Comparison of ENCODE assay signal across 17 cellular contexts in the genomic region with DNA sequence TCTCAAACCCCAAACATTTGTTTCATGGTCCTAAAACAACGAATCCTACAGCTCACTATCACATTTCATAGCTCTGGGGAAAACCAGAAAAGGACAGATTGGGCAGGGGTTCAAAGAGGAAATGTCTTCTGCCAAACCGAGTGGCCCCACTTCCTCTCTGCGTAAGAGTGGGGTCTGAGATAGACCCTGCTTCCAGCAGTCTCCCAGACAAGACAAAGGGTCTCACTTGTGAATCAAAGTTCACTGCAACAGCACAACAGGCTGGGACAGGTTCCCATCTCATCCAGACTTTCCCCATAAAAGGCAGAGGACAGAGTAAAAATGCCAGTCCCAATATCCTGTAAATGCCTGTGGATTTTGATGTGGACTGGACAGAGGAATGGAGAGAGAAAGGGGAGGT.
DNase-seq lines count a peak whose midpoint lies in the region; ATAC-seq, FAIRE-seq and TF ChIP-seq lines count a peak whose summit lies in the region.
"Had no signal": no experiment of that assay in that cellular context is flagged by ENCODE, and none has a peak within 500 bp of the region (broad histone marks: within the 10 kb centered on the region; RNA-seq: fewer than 3 reads in every experiment).

No MANE protein-coding gene starts in this region.

- H3K27me3 ChIP-seq in keratinocyte (ENCODE audit: control insufficient read depth, extremely low read depth, insufficient read depth, low read length) = no peaks in the 10 kb centered on the region
- H3K27me3 ChIP-seq: SJSA1 had no signal

- H4K20me1 ChIP-seq in OCI-LY7 (ENCODE audit: insufficient read depth, low read length) = no peaks in the 10 kb centered on the region
- H4K20me1 ChIP-seq in keratinocyte (ENCODE audit: control insufficient read depth, extremely low read depth, insufficient read depth, low read length) = no peaks in the 10 kb centered on the region

- intact Hi-C loops in OCI-LY7 (cut with micrococcal nuclease; ENCODE audit: unreplicated experiment) = loop anchor here (10.0 kb wide), 1 partner anchor 180 kb away; no protein-coding TSS in a partner anchor

- peak overlapping the region; percentile 78 for H2AFZ ChIP-seq in OCI-LY7 (ENCODE audit: low read length)
- H2AFZ ChIP-seq in keratinocyte (ENCODE audit: control insufficient read depth, low read length) = peak overlapping the region; percentile 40

- ATAC-seq in stimulated activated naive B cell treated with anti-CD40 and anti-IgM and Interleukin-4, amounts not matched to agents 10 μg/mL and 1 μg/mL and 100 μg/mL, for 72 hours (replicated peaks) = peak in 1 of 2 donors; percentile 25
- no peak for ATAC-seq in HG03432 (IDR thresholded peaks at IDR 0.05; ENCODE audit: unreplicated experiment)
- ATAC-seq: PC-3 had no signal

- no peaks in the 10 kb centered on the region for H3K9me1 ChIP-seq in keratinocyte (ENCODE audit: control insufficient read depth, extremely low read depth, insufficient read depth, low read length)

- TF ChIP-seq CTCF in OCI-LY7 (conservative IDR thresholded peaks at IDR 0.05; ENCODE audit: low read length) (no peak), keratinocyte (optimal IDR thresholded peaks at IDR 0.05 in 1 of 3, IDR thresholded peaks at IDR 0.05 in 1 of 3, conservative IDR thresholded peaks at IDR 0.05 in 1 of 3; ENCODE audit: extremely low read depth in 1 of 3, insufficient read depth in 2 of 3, low read length in 3 of 3) (no peak)

- DNase-seq in NCI-H146 (lab: John Stamatoyannopoulos, UW) (peak; percentile 22), NCI-H146 treated with DMSO at 0.1 percent for 48 hours (lab: John Stamatoyannopoulos, UW; ENCODE audit: unreplicated experiment) (no peak), OCI-LY7 (ENCODE audit: low spot score) (peak; percentile 8), keratinocyte (ENCODE audit: low read depth, low spot score) (no peak), NCI-H1436 treated with DMSO at 0.1 percent for 48 hours (lab: John Stamatoyannopoulos, UW) (no peak)
- no peak for DNase-seq in stimulated activated naive B cell treated with anti-CD40 and anti-IgM and Interleukin-4, amounts not matched to agents 10 μg/mL and 1 μg/mL and 100 μg/mL, for 72 hours
- no peak for DNase-seq in activated CD4-positive, alpha-beta T cell treated with anti-CD3 and anti-CD28 coated beads, Interleukin-2, amount 10 ng/mL, durations not matched to agents 7 days and 5 days
- DNase-seq: HCEC 1CT, IMR-90, Kasumi-1, NCI-H1417 treated with DMSO at 0.1 percent for 48 hours, NCI-H2081 treated with DMSO at 0.1 percent for 48 hours, PC-3 had no signal

- H3K27ac ChIP-seq in OCI-LY7 (ENCODE audit: low read depth, low read length, poor library complexity, severe bottlenecking) = peak overlapping the region; percentile 67
- no peak overlapping the region for H3K27ac ChIP-seq in keratinocyte (ENCODE audit: control insufficient read depth, insufficient read depth, low read length)
- H3K27ac ChIP-seq: 22Rv1, C4-2B, SJSA1 had no signal

- no peaks in the 10 kb centered on the region for H3K9me2 ChIP-seq in OCI-LY7 (ENCODE audit: insufficient read depth, low read length)

- H3K4me3 Mint-ChIP-seq in stimulated activated naive B cell treated with anti-CD40 and anti-IgM and Interleukin-4, amounts not matched to agents 10 μg/mL and 1 μg/mL and 100 μg/mL, for 72 hours = no peak overlapping the region
- H3K4me3 Mint-ChIP-seq in activated CD4-positive, alpha-beta T cell treated with anti-CD3 and anti-CD28 coated beads, Interleukin-2, amount 10 ng/mL, durations not matched to agents 7 days and 5 days = no peak overlapping the region

- H3K36me3 ChIP-seq in OCI-LY7 (ENCODE audit: insufficient read depth, low read length) (no peaks in the 10 kb centered on the region), keratinocyte (ENCODE audit: control insufficient read depth in 2 of 2, extremely low read depth in 1 of 2, insufficient read depth in 2 of 2, low read length in 2 of 2) (no peaks in the 10 kb centered on the region)
- H3K36me3 ChIP-seq: SJSA1 had no signal

- peaks cover 3 to 8% of the 10 kb centered on the region in 2 donors for H3K9me3 Mint-ChIP-seq in stimulated activated naive B cell treated with anti-CD40 and anti-IgM and Interleukin-4, amounts not matched to agents 10 μg/mL and 1 μg/mL and 100 μg/mL, for 72 hours
- peaks cover 6% of the 10 kb centered on the region for H3K9me3 Mint-ChIP-seq in activated CD4-positive, alpha-beta T cell treated with anti-CD3 and anti-CD28 coated beads, Interleukin-2, amount 10 ng/mL, durations not matched to agents 7 days and 5 days

- POLR2A ChIA-PET in OCI-LY7 (lab: Charles Lee) = interaction anchor here (0.9 to 2.7 kb wide), 6 partner anchors 9 to 310 kb away, joined by 3 to 12 read pairs (median 4); no protein-coding TSS in a partner anchor
- POLR2A ChIA-PET in activated CD4-positive, alpha-beta T cell treated with anti-CD3 and anti-CD28 coated beads, Interleukin-2, amount 10 ng/mL, durations not matched to agents 7 days and 5 days (lab: Charles Lee) = no interaction called here

- H3K4me2 ChIP-seq in OCI-LY7 (ENCODE audit: low read length) = peak overlapping the region; percentile 63
- no peak overlapping the region for H3K4me2 ChIP-seq in keratinocyte (ENCODE audit: control insufficient read depth, extremely low read depth, insufficient read depth, low read depth, low read length)

- H3K9me3 ChIP-seq in OCI-LY7 (ENCODE audit: low read length) (no peaks in the 10 kb centered on the region), keratinocyte (ENCODE audit: control insufficient read depth, low read depth, low read length) (no peaks in the 10 kb centered on the region)
- H3K9me3 ChIP-seq: SJSA1 had no signal

- H3K79me2 ChIP-seq in OCI-LY7 (ENCODE audit: insufficient read depth, low read depth, low read length) (no peaks in the 10 kb centered on the region), keratinocyte (ENCODE audit: control insufficient read depth, insufficient read depth, low read length) (no peaks in the 10 kb centered on the region)

- H3K4me3 ChIP-seq in OCI-LY7 (ENCODE audit: low read depth, low read length, poor library complexity, severe bottlenecking) (no peak overlapping the region), keratinocyte (ENCODE audit: control insufficient read depth in 2 of 3, extremely low read depth in 1 of 3, insufficient read depth in 2 of 3, low read depth in 1 of 3, low read length in 3 of 3) (no peak overlapping the region)
- H3K4me3 ChIP-seq: SJSA1 had no signal

- H3K27ac Mint-ChIP-seq in stimulated activated naive B cell treated with anti-CD40 and anti-IgM and Interleukin-4, amounts not matched to agents 10 μg/mL and 1 μg/mL and 100 μg/mL, for 72 hours = peak overlapping the region; percentile 63
- no peak overlapping the region for H3K27ac Mint-ChIP-seq in activated CD4-positive, alpha-beta T cell treated with anti-CD3 and anti-CD28 coated beads, Interleukin-2, amount 10 ng/mL, durations not matched to agents 7 days and 5 days

- CTCF ChIA-PET in OCI-LY7 (lab: Charles Lee; ENCODE audit: unreplicated experiment) = no interaction called here
- CTCF ChIA-PET in activated CD4-positive, alpha-beta T cell treated with anti-CD3 and anti-CD28 coated beads, Interleukin-2, amount 10 ng/mL, durations not matched to agents 7 days and 5 days (lab: Charles Lee) = no interaction called here

- H3K4me1 Mint-ChIP-seq in stimulated activated naive B cell treated with anti-CD40 and anti-IgM and Interleukin-4, amounts not matched to agents 10 μg/mL and 1 μg/mL and 100 μg/mL, for 72 hours = peaks cover 25 to 44% of the 10 kb centered on the region in 2 donors
- peaks cover 10% of the 10 kb centered on the region for H3K4me1 Mint-ChIP-seq in activated CD4-positive, alpha-beta T cell treated with anti-CD3 and anti-CD28 coated beads, Interleukin-2, amount 10 ng/mL, durations not matched to agents 7 days and 5 days

- peaks cover 0 to 2% of the 10 kb centered on the region in 2 donors for H3K36me3 Mint-ChIP-seq in stimulated activated naive B cell treated with anti-CD40 and anti-IgM and Interleukin-4, amounts not matched to agents 10 μg/mL and 1 μg/mL and 100 μg/mL, for 72 hours
- H3K36me3 Mint-ChIP-seq in activated CD4-positive, alpha-beta T cell treated with anti-CD3 and anti-CD28 coated beads, Interleukin-2, amount 10 ng/mL, durations not matched to agents 7 days and 5 days (ENCODE audit: low read depth) = peaks cover 1% of the 10 kb centered on the region

- no peaks in the 10 kb centered on the region for H3K27me3 Mint-ChIP-seq in stimulated activated naive B cell treated with anti-CD40 and anti-IgM and Interleukin-4, amounts not matched to agents 10 μg/mL and 1 μg/mL and 100 μg/mL, for 72 hours
- peaks cover 12% of the 10 kb centered on the region for H3K27me3 Mint-ChIP-seq in activated CD4-positive, alpha-beta T cell treated with anti-CD3 and anti-CD28 coated beads, Interleukin-2, amount 10 ng/mL, durations not matched to agents 7 days and 5 days

- no peak for FAIRE-seq in keratinocyte (lab: Jason Lieb, UNC)

- peaks cover 28% of the 10 kb centered on the region for H3K4me1 ChIP-seq in OCI-LY7 (ENCODE audit: insufficient read depth, low read length, poor library complexity, severe bottlenecking)
- H3K4me1 ChIP-seq in keratinocyte (ENCODE audit: control insufficient read depth, extremely low read depth, insufficient read depth, low read length) = peaks cover 5% of the 10 kb centered on the region
- H3K4me1 ChIP-seq: SJSA1 had no signal

- BruUV-seq in OCI-LY7 (replicated peaks; lab: Mats Ljungman, UMichigan) = no TSS peak

- no peak overlapping the region for H3K9ac ChIP-seq in keratinocyte (ENCODE audit: control insufficient read depth, extremely low read depth, insufficient read depth, low read length)

- dilution Hi-C loops in keratinocyte (cut with MboI; ENCODE audit: extremely low pct_ligation_motif_present, low sequenced_read_pairs) = no loop called here

Comparison
In these comparisons a context has a peak if more than half of its experiments do, and no peak if none do; other contexts are left out.
1. DNase-seq: peak in NCI-H146 (single experiment) and OCI-LY7 (single experiment); none in NCI-H146 treated with DMSO at 0.1 percent for 48 hours (single experiment), keratinocyte (single experiment), stimulated activated naive B cell treated with anti-CD40 and anti-IgM and Interleukin-4, amounts not matched to agents 10 μg/mL and 1 μg/mL and 100 μg/mL, for 72 hours (single experiment), NCI-H1436 treated with DMSO at 0.1 percent for 48 hours (single experiment) and activated CD4-positive, alpha-beta T cell treated with anti-CD3 and anti-CD28 coated beads, Interleukin-2, amount 10 ng/mL, durations not matched to agents 7 days and 5 days (single experiment).